ENCODE assay signal across 8 cellular contexts in genomic region chrX:1581132-1581531, GRCh38. TPM values are rescaled to one million over a fixed set of nuclear protein-coding genes. Genes with fewer than 3 reads are reported as not detected.
A peak's percentile ranks its signal among the peaks of the same experiment; 100 is the strongest.
DNase-seq lines count a peak whose midpoint lies in the region; ATAC-seq and TF ChIP-seq lines count a peak whose summit lies in the region.

No MANE protein-coding gene starts in this region.

- DNase-seq in CD4-positive, CD25-positive, alpha-beta regulatory T cell = peak; percentile 51 to 87 (median 72)
- DNase-seq in NCI-H2227 (lab: John Stamatoyannopoulos, UW; ENCODE audit: unreplicated experiment) = peak; percentile 72
- peak; percentile 71 to 74 for DNase-seq in activated CD4-positive, alpha-beta T cell treated with anti-CD3 and anti-CD28 coated beads for 24 hours (ENCODE audit: low read depth in 2 of 2)
- peak; percentile 71 for DNase-seq in colonic mucosa
- DNase-seq in mucosa of gallbladder (ENCODE audit: low spot score) = peak; percentile 54
- no peak for DNase-seq in suprapubic skin (ENCODE audit: low spot score in 2 of 2)
- no peak for DNase-seq in hippocampal formation (lab: John Stamatoyannopoulos, UW)

- TF ChIP-seq POLR2A in suprapubic skin (IDR thresholded peaks at IDR 0.05) = no peak

- no peaks in the 10 kb centered on the region for H3K27me3 Mint-ChIP-seq in CD4-positive, CD25-positive, alpha-beta regulatory T cell

- peak overlapping the region in 2 of 3 donors; percentile 23 to 36 for H3K27ac Mint-ChIP-seq in CD4-positive, CD25-positive, alpha-beta regulatory T cell

- TF ChIP-seq CTCF in colonic mucosa (IDR thresholded peaks at IDR 0.05) = peak; percentile 89
- TF ChIP-seq CTCF in suprapubic skin (IDR thresholded peaks at IDR 0.05) = peak; percentile 43 to 79

- peak; percentile 62 to 69 for ATAC-seq in CD4-positive, CD25-positive, alpha-beta regulatory T cell (ENCODE audit: low read depth in 2 of 2)
- peak; percentile 46 for ATAC-seq in GM21717 (IDR thresholded peaks at IDR 0.05; ENCODE audit: unreplicated experiment)

- H3K4me1 ChIP-seq in CD4-positive, CD25-positive, alpha-beta regulatory T cell (ENCODE audit: control insufficient read depth, insufficient read depth, low read length, poor library complexity, severe bottlenecking) = peaks cover 46% of the 10 kb centered on the region
- H3K4me1 ChIP-seq in colonic mucosa (no peaks in the 10 kb centered on the region), suprapubic skin (no peaks in the 10 kb centered on the region)

- no peak overlapping the region for H3K4me3 ChIP-seq in CD4-positive, CD25-positive, alpha-beta regulatory T cell (ENCODE audit: low read depth, low read length)
- no peak overlapping the region for H3K4me3 ChIP-seq in colonic mucosa
- H3K4me3 ChIP-seq in suprapubic skin = no peak overlapping the region

- TF ChIP-seq EP300 in suprapubic skin (IDR thresholded peaks at IDR 0.05) = no peak

- no peaks in the 10 kb centered on the region for H3K27me3 ChIP-seq in CD4-positive, CD25-positive, alpha-beta regulatory T cell (ENCODE audit: control insufficient read depth, insufficient read depth, low read length)
- H3K27me3 ChIP-seq in colonic mucosa (no peaks in the 10 kb centered on the region), suprapubic skin (no peaks in the 10 kb centered on the region)

- H3K9ac ChIP-seq in colonic mucosa (ENCODE audit: low read depth in 2 of 2, low read length in 2 of 2) = no peak overlapping the region

- H3K36me3 ChIP-seq in CD4-positive, CD25-positive, alpha-beta regulatory T cell (ENCODE audit: control insufficient read depth, insufficient read depth, low read length) = no peaks in the 10 kb centered on the region
- H3K36me3 ChIP-seq in colonic mucosa = no peaks in the 10 kb centered on the region
- no peaks in the 10 kb centered on the region for H3K36me3 ChIP-seq in suprapubic skin

- no peaks in the 10 kb centered on the region for H3K36me3 Mint-ChIP-seq in CD4-positive, CD25-positive, alpha-beta regulatory T cell

- peaks cover 7 to 26% (median 13%) of the 10 kb centered on the region in 4 donors for H3K4me1 Mint-ChIP-seq in CD4-positive, CD25-positive, alpha-beta regulatory T cell

- WGBS in suprapubic skin = 30% methylated on average over 4 of the region's 4 CpGs

- no peaks in the 10 kb centered on the region for H3K9me3 ChIP-seq in CD4-positive, CD25-positive, alpha-beta regulatory T cell (ENCODE audit: control insufficient read depth in 2 of 2, low read length in 2 of 2)
- H3K9me3 ChIP-seq in colonic mucosa (no peaks in the 10 kb centered on the region), suprapubic skin (no peaks in the 10 kb centered on the region)

- intact Hi-C loops in colonic mucosa (cut with DNase I) = no loop called here

- H3K9me3 Mint-ChIP-seq in CD4-positive, CD25-positive, alpha-beta regulatory T cell = no peaks in the 10 kb centered on the region

- H3K27ac ChIP-seq in CD4-positive, CD25-positive, alpha-beta regulatory T cell (ENCODE audit: insufficient read depth, low read length, poor library complexity, severe bottlenecking) = no peak overlapping the region
- H3K27ac ChIP-seq in colonic mucosa (no peak overlapping the region), suprapubic skin (no peak overlapping the region)

- H3K4me3 Mint-ChIP-seq in CD4-positive, CD25-positive, alpha-beta regulatory T cell = peak overlapping the region in 3 of 4 donors; percentile 24 to 77 (median 27)

RNA-seq across cellular contexts. Expression of gene AKAP17A, which starts 10.3 kb away (rescaled TPM):
- 108 TPM for total RNA-seq in CD4-positive, CD25-positive, alpha-beta regulatory T cell
- 10 to 100 TPM; 11.0 to 14.8 (median 13.7) TPM for polyA plus RNA-seq in CD4-positive, CD25-positive, alpha-beta regulatory T cell
- 10 to 100 TPM; 42.4 to 44.6 TPM for total RNA-seq in colonic mucosa
- 52.9 TPM for total RNA-seq in mucosa of gallbladder
- 10 to 100 TPM; 31.4 to 86.7 (median 37.9) TPM for total RNA-seq in suprapubic skin

RNA-seq across cellular contexts. Expression of gene ASMT, which starts 33.7 kb away (rescaled TPM):
- total RNA-seq in CD4-positive, CD25-positive, alpha-beta regulatory T cell = not detected
- polyA plus RNA-seq in CD4-positive, CD25-positive, alpha-beta regulatory T cell = under 1 TPM in 3 of 4 donors, not detected in 1; 0.19 to 1.00 (median 0.91) TPM
- under 1 TPM in 1 of 2 donors, not detected in 1; 0.27 TPM for total RNA-seq in colonic mucosa
- total RNA-seq in mucosa of gallbladder = not detected
- total RNA-seq in suprapubic skin = under 1 TPM in 1 of 4 donors, not detected in 3; 0.68 TPM

RNA-seq across cellular contexts. Expression of gene P2RY8, which starts 44.1 kb away (rescaled TPM):
- total RNA-seq in CD4-positive, CD25-positive, alpha-beta regulatory T cell = 158 TPM
- 100 to 1,000 TPM; 189 to 222 (median 207) TPM for polyA plus RNA-seq in CD4-positive, CD25-positive, alpha-beta regulatory T cell
- total RNA-seq in colonic mucosa = 1 to 10 TPM; 1.3 TPM
- total RNA-seq in mucosa of gallbladder = 2.3 TPM
- under 1 TPM in 1 of 4 donors, not detected in 3; 0.25 TPM for total RNA-seq in suprapubic skin

Comparison
In these comparisons a context has a peak if more than half of its experiments do, and no peak if none do; other contexts are left out.
1. DNase-seq: peak in CD4-positive, CD25-positive, alpha-beta regulatory T cell (3 of 3), NCI-H2227 (single experiment), activated CD4-positive, alpha-beta T cell treated with anti-CD3 and anti-CD28 coated beads for 24 hours (2 of 2), colonic mucosa (single experiment) and mucosa of gallbladder (single experiment); none in suprapubic skin (0 of 2) and hippocampal formation (0 of 2).
2. RNA of gene P2RY8, which starts 44.1 kb away (total RNA-seq): 158 TPM in CD4-positive, CD25-positive, alpha-beta regulatory T cell (single experiment); 2.3 TPM in mucosa of gallbladder (single experiment), 1.3 TPM in colonic mucosa and 0.25 TPM in suprapubic skin; every median in the first group is over 10 times any median in the second.